27 cellular contexts compared by ENCODE assay signal in the genomic region with DNA sequence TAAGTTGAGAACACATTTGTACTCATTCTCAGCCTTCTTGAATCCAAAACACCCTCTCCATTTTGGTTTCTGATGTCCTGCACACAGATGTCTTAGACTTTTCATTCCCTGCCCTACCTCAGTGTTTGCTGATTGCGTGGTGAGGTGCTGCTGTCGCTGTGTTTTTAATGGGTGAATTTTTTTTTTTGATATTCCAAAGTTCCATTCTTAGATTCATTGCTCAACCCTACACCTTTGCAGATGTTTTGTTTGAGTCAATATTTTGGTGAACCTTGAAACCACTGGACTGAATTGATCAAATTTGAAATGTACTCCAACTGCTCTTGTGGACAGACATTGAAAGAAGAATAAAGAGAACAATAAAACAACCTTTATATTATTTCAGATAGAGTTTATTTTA.
A peak's percentile ranks its signal among the peaks of the same experiment; 100 is the strongest.
DNase-seq lines count a peak whose midpoint lies in the region; ATAC-seq, FAIRE-seq and TF ChIP-seq lines count a peak whose summit lies in the region.
"Had no signal": no experiment of that assay in that cellular context is flagged by ENCODE, and none has a peak within 500 bp of the region (broad histone marks: within the 10 kb centered on the region; RNA-seq: fewer than 3 reads in every experiment).

No MANE protein-coding gene starts in this region.

- H3K27me3 ChIP-seq in liver (ENCODE audit: control insufficient read depth in 4 of 4, insufficient read depth in 4 of 4, low read length in 3 of 4) (no peaks in the 10 kb centered on the region), HepG2 (ENCODE audit: control insufficient read depth in 1 of 2, insufficient read depth in 2 of 2, low read length in 2 of 2) (no peaks in the 10 kb centered on the region), mesendoderm (ENCODE audit: insufficient read depth, low read length, poor library complexity) (no peaks in the 10 kb centered on the region), brain microvascular endothelial cell (replicated peaks) (no peaks in the 10 kb centered on the region)
- H3K27me3 ChIP-seq: BLaER1 treated with 17β-estradiol and CSF1 and Interleukin-3, amounts not matched to agents 10 nM and 100 nM had no signal

- H3K23ac ChIP-seq in mesendoderm (ENCODE audit: low read length), result no peak overlapping the region

- no peak overlapping the region for H3K18ac ChIP-seq in mesendoderm (ENCODE audit: low read length)

- H3K4me1 ChIP-seq in liver (ENCODE audit: control insufficient read depth in 4 of 4, insufficient read depth in 4 of 4, low read length in 3 of 4) (peaks cover 0 to 6% (median under 1%) of the 10 kb centered on the region in 4 donors), HepG2 (ENCODE audit: insufficient read depth, low read length) (no peaks in the 10 kb centered on the region), mesendoderm (ENCODE audit: control insufficient read depth, low read depth, low read length) (no peaks in the 10 kb centered on the region)
- H3K4me1 ChIP-seq: A549; BLaER1 treated with 17β-estradiol and CSF1 and Interleukin-3, amounts not matched to agents 10 nM and 100 nM; Caco-2 had no signal

- no peak overlapping the region for H2BK5ac ChIP-seq in mesendoderm (ENCODE audit: low read length)

- H3K4me2 ChIP-seq in HepG2 (ENCODE audit: low read depth, low read length) (no peak overlapping the region), mesendoderm (ENCODE audit: low read length) (no peak overlapping the region)
- H3K4me2 ChIP-seq: A549; BLaER1 treated with 17β-estradiol and CSF1 and Interleukin-3, amounts not matched to agents 10 nM and 100 nM had no signal

- H4K5ac ChIP-seq in mesendoderm (ENCODE audit: low read length), result no peak overlapping the region

- H2AK5ac ChIP-seq in mesendoderm (ENCODE audit: low read length), result no peak overlapping the region

- in situ Hi-C loops in HepG2 (cut with HindIII; ENCODE audit: extremely low pct_ligation_motif_present, low pct_unique_long_range_greater_than_20kb) (no loop called here), brain microvascular endothelial cell (cut with HindIII; ENCODE audit: low pct_ligation_motif_present, low sequenced_read_pairs) (no loop called here)

- H3K9ac ChIP-seq in liver (ENCODE audit: low read depth in 1 of 2, low read length in 2 of 2) (no peak overlapping the region), HepG2 (ENCODE audit: insufficient read depth, low read depth, low read length) (no peak overlapping the region), mesendoderm (ENCODE audit: low read length) (no peak overlapping the region)
- H3K9ac ChIP-seq: BLaER1 treated with 17β-estradiol and CSF1 and Interleukin-3, amounts not matched to agents 10 nM and 100 nM had no signal

- no TSS peak for BruUV-seq in HepG2 (replicated peaks; lab: Mats Ljungman, UMichigan)

- H3K27ac ChIP-seq in liver (ENCODE audit: low read depth in 1 of 2, low read length in 2 of 2), result no peak overlapping the region
- no peak overlapping the region for H3K27ac ChIP-seq in HepG2 (ENCODE audit: extremely low read length, insufficient read depth, low read length)
- no peak overlapping the region for H3K27ac ChIP-seq in mesendoderm (ENCODE audit: low read depth, low read length)
- no peak overlapping the region for H3K27ac ChIP-seq in brain microvascular endothelial cell
- H3K27ac ChIP-seq: 22Rv1; A549; BLaER1 treated with 17β-estradiol and CSF1 and Interleukin-3, amounts not matched to agents 10 nM and 100 nM; C4-2B had no signal

- no peak overlapping the region for H2BK15ac ChIP-seq in mesendoderm (replicated peaks; ENCODE audit: low read depth)

- H3K56ac ChIP-seq in mesendoderm (ENCODE audit: low read length), result no peak overlapping the region

- TF ChIP-seq EP300 in HepG2 (IDR thresholded peaks at IDR 0.05; ENCODE audit: low read depth in 2 of 2, low read length in 2 of 2), result no peak
- TF ChIP-seq EP300 in HepG2 (CRISPR knock-in tag; IDR thresholded peaks at IDR 0.05; ENCODE audit: borderline replicate concordance), result no peak

- no peaks in the 10 kb centered on the region for H3K79me1 ChIP-seq in mesendoderm (ENCODE audit: low read length)

- FAIRE-seq in HepG2 (lab: Jason Lieb, UNC), result no peak
- FAIRE-seq: A549, GM12878, GM12892, GM18507, GM19239 had no signal

- intact Hi-C loops in HepG2 (cut with micrococcal nuclease; ENCODE audit: unreplicated experiment), result no loop called here

- H3K4me3 ChIP-seq in liver (ENCODE audit: low read depth in 1 of 3, low read length in 3 of 3), result no peak overlapping the region
- no peak overlapping the region for H3K4me3 ChIP-seq in HepG2 (replicated peaks in 1 of 3; ENCODE audit: insufficient read depth in 1 of 3, low read depth in 2 of 3, low read length in 3 of 3)
- no peak overlapping the region for H3K4me3 ChIP-seq in mesendoderm (ENCODE audit: low read length)
- H3K4me3 ChIP-seq in brain microvascular endothelial cell (ENCODE audit: low read depth, low read length), result no peak overlapping the region
- H3K4me3 ChIP-seq: A549; BLaER1 treated with 17β-estradiol and CSF1 and Interleukin-3, amounts not matched to agents 10 nM and 100 nM; GM12878 had no signal

- no peak overlapping the region for H2AFZ ChIP-seq in HepG2 (ENCODE audit: low read length)

- no peaks in the 10 kb centered on the region for H4K20me1 ChIP-seq in HepG2 (ENCODE audit: insufficient read depth, low read length)
- H4K20me1 ChIP-seq: BLaER1 treated with 17β-estradiol and CSF1 and Interleukin-3, amounts not matched to agents 10 nM and 100 nM had no signal

- no peak overlapping the region for H3K4ac ChIP-seq in mesendoderm (ENCODE audit: low read depth, low read length)

- CTCF ChIA-PET in HepG2 (lab: Yijun Ruan, JAX; ENCODE audit: low intra/inter-chr PET ratio, low total read pairs), result no interaction called here

- H3K79me2 ChIP-seq in HepG2 (ENCODE audit: insufficient read depth, low read length), result no peaks in the 10 kb centered on the region
- H3K79me2 ChIP-seq in mesendoderm (ENCODE audit: control insufficient read depth, insufficient read depth, low read length), result no peaks in the 10 kb centered on the region

- TF ChIP-seq RAD21 in liver (IDR thresholded peaks at IDR 0.05) (peak; percentile 59 to 64), HepG2 (CRISPR knock-in tag; IDR thresholded peaks at IDR 0.05) (no peak)

- no peak overlapping the region for H4K8ac ChIP-seq in mesendoderm (ENCODE audit: low read depth, low read length)

- 40% methylated on average over 2 of the region's 2 CpGs for WGBS in liver
- 1% methylated on average over 2 of the region's 2 CpGs for WGBS in HepG2 (ENCODE audit: low lambda C conversion rate)
- no CpG with 5 or more reads among the region's 2 CpGs for WGBS in mesendoderm (ENCODE audit: extremely low coverage, insufficient coverage, low lambda C conversion rate)

- H3K9me3 ChIP-seq in liver (ENCODE audit: control insufficient read depth in 4 of 4, low read length in 3 of 4), result no peaks in the 10 kb centered on the region
- no peaks in the 10 kb centered on the region for H3K9me3 ChIP-seq in HepG2 (ENCODE audit: low read length)
- H3K9me3 ChIP-seq: A549; BLaER1 treated with 17β-estradiol and CSF1 and Interleukin-3, amounts not matched to agents 10 nM and 100 nM; Caco-2 had no signal

- ATAC-seq in HepG2 (no peak), left lobe of liver (peak; percentile 91), GM19035 (IDR thresholded peaks at IDR 0.05; ENCODE audit: unreplicated experiment) (no peak)
- ATAC-seq: A549; CD8-positive, alpha-beta T cell; GM12878 had no signal

- TF ChIP-seq POLR2A in HepG2 (IDR thresholded peaks at IDR 0.05; ENCODE audit: insufficient read depth in 1 of 2, low read depth in 2 of 2, low read length in 2 of 2), result no peak

- no peak for DNase-seq in HepG2 (ENCODE audit: low spot score)
- DNase-seq in left lobe of liver (ENCODE audit: low spot score), result no peak
- no peak for DNase-seq in mesendoderm
- no peak for DNase-seq in activated CD4-positive, alpha-beta T cell treated with anti-CD3 and anti-CD28 coated beads, Interleukin-2, amount 50 U/mL, for 48 hours
- no peak for DNase-seq in brain microvascular endothelial cell
- DNase-seq: AML-193; Caco-2; Calu3; CD4-positive, alpha-beta T cell; CD8-positive, alpha-beta T cell; DMS 273 treated with DMSO at 0.1 percent for 48 hours; DMS153; DMS53; DMS79; DND-41; EL; GDM1 had no signal

- H3K36me3 ChIP-seq in liver (ENCODE audit: control insufficient read depth in 4 of 4, insufficient read depth in 3 of 4, low read depth in 1 of 4, low read length in 3 of 4), result no peaks in the 10 kb centered on the region
- H3K36me3 ChIP-seq in HepG2 (replicated peaks in 1 of 2; ENCODE audit: control insufficient read depth in 1 of 2, insufficient read depth in 2 of 2, low read length in 2 of 2), result no peaks in the 10 kb centered on the region
- no peaks in the 10 kb centered on the region for H3K36me3 ChIP-seq in mesendoderm (ENCODE audit: control insufficient read depth, insufficient read depth, low read length)
- H3K36me3 ChIP-seq in brain microvascular endothelial cell (replicated peaks), result no peaks in the 10 kb centered on the region
- H3K36me3 ChIP-seq: BLaER1 treated with 17β-estradiol and CSF1 and Interleukin-3, amounts not matched to agents 10 nM and 100 nM had no signal

- H2BK120ac ChIP-seq in mesendoderm (ENCODE audit: low read depth, low read length), result peak overlapping the region; percentile 54

- POLR2A ChIA-PET in HepG2 (lab: Yijun Ruan, JAX), result no interaction called here

- TF ChIP-seq CTCF in liver (IDR thresholded peaks at IDR 0.05; ENCODE audit: low read depth, low read length, missing input control) (no peak), HepG2 (CRISPR knock-in tag; IDR thresholded peaks at IDR 0.05) (no peak), brain microvascular endothelial cell (IDR thresholded peaks at IDR 0.05; ENCODE audit: low read depth, low read length, missing control alignments) (no peak)

TF ChIP-seq in liver, 16 proteins besides CTCF, POLR2A, EP300 and RAD21 (continues in another document):
- peak; percentile 70 for TF ChIP-seq HNF4G (IDR thresholded peaks at IDR 0.05)
- peak; percentile 39 for TF ChIP-seq YY1 (IDR thresholded peaks at IDR 0.05)
- peak in 1 of 2 donors; percentile 30 for TF ChIP-seq GABPA (IDR thresholded peaks at IDR 0.05 in 1 of 2, conservative IDR thresholded peaks at IDR 0.05 in 1 of 2)
- TF ChIP-seq RXRA (IDR thresholded peaks at IDR 0.05), result peak; percentile 52 to 70
- TF ChIP-seq, protein P1, sequence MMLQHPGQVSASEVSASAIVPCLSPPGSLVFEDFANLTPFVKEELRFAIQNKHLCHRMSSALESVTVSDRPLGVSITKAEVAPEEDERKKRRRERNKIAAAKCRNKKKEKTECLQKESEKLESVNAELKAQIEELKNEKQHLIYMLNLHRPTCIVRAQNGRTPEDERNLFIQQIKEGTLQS (IDR thresholded peaks at IDR 0.05), result no peak

TF ChIP-seq in HepG2, 621 proteins besides CTCF, POLR2A, EP300 and RAD21 (continues in another document):
- TF ChIP-seq, protein P2, sequence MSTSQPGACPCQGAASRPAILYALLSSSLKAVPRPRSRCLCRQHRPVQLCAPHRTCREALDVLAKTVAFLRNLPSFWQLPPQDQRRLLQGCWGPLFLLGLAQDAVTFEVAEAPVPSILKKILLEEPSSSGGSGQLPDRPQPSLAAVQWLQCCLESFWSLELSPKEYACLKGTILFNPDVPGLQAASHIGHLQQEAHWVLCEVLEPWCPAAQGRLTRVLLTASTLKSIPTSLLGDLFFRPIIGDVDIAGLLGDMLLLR (CRISPR knock-in tag; IDR thresholded peaks at IDR 0.05), result no peak
- TF ChIP-seq KLF11 (CRISPR knock-in tag; IDR thresholded peaks at IDR 0.05), result no peak
